8 cellular contexts compared by ENCODE assay signal in genomic region chr2:227473019-227473461, GRCh38. TPM values are rescaled to one million over a fixed set of nuclear protein-coding genes. Genes with fewer than 3 reads are reported as not detected.
A peak's percentile ranks its signal among the peaks of the same experiment; 100 is the strongest.
DNase-seq lines count a peak whose midpoint lies in the region; ATAC-seq and TF ChIP-seq lines count a peak whose summit lies in the region.

No MANE protein-coding gene starts in this region.

- peak overlapping the region; percentile 66 for H3K27ac ChIP-seq in RWPE2 (ENCODE audit: poor library complexity, severe bottlenecking)
- no peak overlapping the region for H3K27ac ChIP-seq in fibroblast of lung (ENCODE audit: insufficient read depth, low read length)

- peak overlapping the region; percentile 64 for H3K4me2 ChIP-seq in fibroblast of lung (ENCODE audit: extremely low read depth, insufficient read depth, low read length)

- peaks cover 33% of the 10 kb centered on the region for H3K4me1 Mint-ChIP-seq in activated naive CD4-positive, alpha-beta T cell treated with anti-CD3 and anti-CD28 coated beads, Interleukin-2, amount 10 ng/mL, durations not matched to agents 7 days and 5 days

- H3K36me3 ChIP-seq in RWPE2 (ENCODE audit: low read depth): peaks cover 6% of the 10 kb centered on the region
- H3K36me3 ChIP-seq in fibroblast of lung (ENCODE audit: control insufficient read depth, insufficient read depth, low read length): no peaks in the 10 kb centered on the region

- H3K27ac Mint-ChIP-seq in activated naive CD4-positive, alpha-beta T cell treated with anti-CD3 and anti-CD28 coated beads, Interleukin-2, amount 10 ng/mL, durations not matched to agents 7 days and 5 days: peak overlapping the region; percentile 84

- TF ChIP-seq CTCF in RWPE2 (IDR thresholded peaks at IDR 0.05; ENCODE audit: poor library complexity, severe bottlenecking) (no peak), fibroblast of lung (conservative IDR thresholded peaks at IDR 0.05 in 1 of 2, IDR thresholded peaks at IDR 0.05 in 1 of 2; ENCODE audit: low read depth in 1 of 2, low read length in 2 of 2) (no peak)

- H4K20me1 ChIP-seq in fibroblast of lung (ENCODE audit: control insufficient read depth, extremely low read depth, insufficient read depth, low read length): no peaks in the 10 kb centered on the region

- no peak for DNase-seq in activated naive CD4-positive, alpha-beta T cell treated with anti-CD3 and anti-CD28 coated beads, Interleukin-2, amount 10 ng/mL, durations not matched to agents 7 days and 5 days
- no peak for DNase-seq in activated naive CD4-positive, alpha-beta T cell treated with anti-CD3 and anti-CD28 coated beads, Interleukin-2, amount 50 U/mL, for 16 hours
- DNase-seq in RWPE2 (ENCODE audit: low spot score) (peak; percentile 59), fibroblast of lung (ENCODE audit: low read depth in 2 of 2) (no peak), skeletal muscle cell (ENCODE audit: low read depth) (no peak), T1000 (lab: John Stamatoyannopoulos, UW) (no peak), LoVo (ENCODE audit: low spot score) (no peak)

- H2AFZ ChIP-seq in fibroblast of lung (ENCODE audit: low read length): no peak overlapping the region

- CTCF ChIA-PET in activated naive CD4-positive, alpha-beta T cell treated with anti-CD3 and anti-CD28 coated beads, Interleukin-2, amount 10 ng/mL, durations not matched to agents 7 days and 5 days (lab: Charles Lee): interaction anchor here (1.0 to 1.7 kb wide), 4 partner anchors 9 to 185 kb away, joined by 3 to 13 read pairs (median 4); no protein-coding TSS in a partner anchor

- H3K9me3 Mint-ChIP-seq in activated naive CD4-positive, alpha-beta T cell treated with anti-CD3 and anti-CD28 coated beads, Interleukin-2, amount 10 ng/mL, durations not matched to agents 7 days and 5 days: no peaks in the 10 kb centered on the region

- no peaks in the 10 kb centered on the region for H3K27me3 Mint-ChIP-seq in activated naive CD4-positive, alpha-beta T cell treated with anti-CD3 and anti-CD28 coated beads, Interleukin-2, amount 10 ng/mL, durations not matched to agents 7 days and 5 days

- H3K4me3 ChIP-seq in RWPE2 (ENCODE audit: severe bottlenecking) (peak overlapping the region; percentile 90), fibroblast of lung (replicated peaks in 1 of 4; ENCODE audit: control extremely low read depth in 1 of 4, insufficient read depth in 1 of 4, low read depth in 3 of 4, low read length in 4 of 4) (peak overlapping the region; percentile 40 to 81 (median 67)), skeletal muscle cell (ENCODE audit: low read depth, low read length) (peak overlapping the region; percentile 75)

- no peaks in the 10 kb centered on the region for H3K36me3 Mint-ChIP-seq in activated naive CD4-positive, alpha-beta T cell treated with anti-CD3 and anti-CD28 coated beads, Interleukin-2, amount 10 ng/mL, durations not matched to agents 7 days and 5 days

- H3K4me3 Mint-ChIP-seq in activated naive CD4-positive, alpha-beta T cell treated with anti-CD3 and anti-CD28 coated beads, Interleukin-2, amount 10 ng/mL, durations not matched to agents 7 days and 5 days: peak overlapping the region; percentile 87

- peak overlapping the region; percentile 90 for H3K9ac ChIP-seq in fibroblast of lung (ENCODE audit: insufficient read depth, low read length)

- H3K27me3 ChIP-seq in RWPE2 (ENCODE audit: insufficient read depth, poor library complexity, severe bottlenecking): no peaks in the 10 kb centered on the region
- H3K27me3 ChIP-seq in fibroblast of lung (ENCODE audit: control insufficient read depth, insufficient read depth, low read length): no peaks in the 10 kb centered on the region

- H3K9me3 ChIP-seq in RWPE2 (ENCODE audit: severe bottlenecking) (no peaks in the 10 kb centered on the region), fibroblast of lung (ENCODE audit: control insufficient read depth, insufficient read depth, low read depth, low read length) (no peaks in the 10 kb centered on the region)

- peaks cover 56% of the 10 kb centered on the region for H3K79me2 ChIP-seq in fibroblast of lung (ENCODE audit: control insufficient read depth, insufficient read depth, low read length)

- ATAC-seq in RWPE2 (ENCODE audit: low read depth): no peak; the same call in 1 of the 3 replicates
- ATAC-seq in GM19397 (IDR thresholded peaks at IDR 0.05; ENCODE audit: unreplicated experiment): no peak

- H3K4me1 ChIP-seq in RWPE2 (ENCODE audit: insufficient read depth, poor library complexity, severe bottlenecking) (peaks cover 32% of the 10 kb centered on the region), fibroblast of lung (ENCODE audit: control insufficient read depth, extremely low read depth, insufficient read depth, low read length) (no peaks in the 10 kb centered on the region)

RNA-seq across cellular contexts. Expression of gene AGFG1, which starts 1.1 kb away (rescaled TPM):
- total RNA-seq in fibroblast of lung: 31.1 and 40.0 TPM in 2 replicates
- 113 and 128 TPM in 2 replicates for polyA plus RNA-seq in fibroblast of lung
- 50.6 and 56.6 TPM in 2 replicates for polyA plus RNA-seq in fibroblast of lung (2012)
- 167 and 206 TPM in 2 replicates for polyA minus RNA-seq in fibroblast of lung (ENCODE audit: low replicate concordance)
